In genomic region chr16:84632862-84633261, GRCh38 we compare ENCODE assay signal across 1 cellular context.
TF ChIP-seq lines count a peak whose summit lies in the region.

No MANE protein-coding gene starts in this region.

TF ChIP-seq in HepG2, 621 proteins besides CTCF, POLR2A, EP300 and RAD21:
- TF ChIP-seq KDM1A (CRISPR knock-in tag; IDR thresholded peaks at IDR 0.05) (0 out of 2 replicates have a peak, but pooled peaks have one; percentile 10), ZNF629 (CRISPR knock-in tag; conservative IDR thresholded peaks at IDR 0.05) (peak; percentile 91)
